Comparison of ENCODE assay signal across 17 cellular contexts in genomic region chr7:70474639-70475234, GRCh38.
"Had no signal": no experiment of that assay in that cellular context is flagged by ENCODE, and none has a peak within 500 bp of the region (broad histone marks: within the 10 kb centered on the region; RNA-seq: fewer than 3 reads in every experiment).

No MANE protein-coding gene starts in this region.

- ATAC-seq: activated CD8-positive, alpha-beta T cell treated with anti-CD3 and anti-CD28 coated beads, Interleukin-2, amount 10 ng/mL, durations not matched to agents 7 days and 5 days; activated T-cell treated with anti-CD3 and anti-CD28 coated beads, Interleukin-2, amount 50 U/mL, for 72 hours; mucosa of descending colon; naive thymus-derived CD4-positive, alpha-beta T cell; stimulated activated naive B cell treated with anti-CD40 and anti-IgM and Interleukin-4, amounts not matched to agents 10 μg/mL and 1 μg/mL and 100 μg/mL, for 72 hours had no signal

- H3K27me3 ChIP-seq: tibial artery had no signal

- H3K4me3 ChIP-seq: mucosa of descending colon, tibial artery had no signal

- H3K36me3 ChIP-seq: tibial artery had no signal

- FAIRE-seq: endothelial cell of umbilical vein, urothelium cell line had no signal

- DNase-seq: activated B cell treated with CpG ODN at 0.5 μM for 24 hours; activated CD4-positive, alpha-beta T cell treated with anti-CD3 and anti-CD28 coated beads for 48 hours; activated CD8-positive, alpha-beta memory T cell treated with anti-CD3 and anti-CD28 coated beads, Interleukin-2, amount 50 U/mL, for 4 hours; activated CD8-positive, alpha-beta T cell treated with anti-CD3 and anti-CD28 coated beads, Interleukin-2, amount 10 ng/mL, durations not matched to agents 7 days and 5 days; activated gamma-delta T cell treated with Interleukin-2 at 50 U/mL for 16 hours; activated T-cell treated with anti-CD3 and anti-CD28 coated beads, Interleukin-2, amount 50 U/mL, for 72 hours; amniotic stem cell; cortex of kidney; effector CD4-positive, alpha-beta T cell; foreskin fibroblast; mucosa of descending colon; naive thymus-derived CD4-positive, alpha-beta T cell; stimulated activated CD4-positive, alpha-beta T cell treated with anti-CD3 and anti-CD28 coated beads, Interleukin-2, amount 100 ng/mL, for 48 hours; stimulated activated naive B cell treated with anti-CD40 and anti-IgM and Interleukin-4, amounts not matched to agents 10 μg/mL and 1 μg/mL and 100 μg/mL, for 72 hours; tibial artery had no signal

- H3K27ac ChIP-seq: tibial artery had no signal

- H3K9me3 ChIP-seq: mucosa of descending colon, tibial artery had no signal
